12 cellular contexts compared by ENCODE assay signal in genomic region chr13:101916758-101917474, GRCh38.
DNase-seq lines count a peak whose midpoint lies in the region; ATAC-seq and FAIRE-seq lines count a peak whose summit lies in the region.
"Had no signal": no experiment of that assay in that cellular context is flagged by ENCODE, and none has a peak within 500 bp of the region (broad histone marks: within the 10 kb centered on the region; RNA-seq: fewer than 3 reads in every experiment).

No MANE protein-coding gene starts in this region.

- WGBS in small intestine, 3 donors = 2 to 8% (median 7%) methylated on average over 27 to 74 of the region's 74 CpGs

- peak overlapping the region; percentile 24 to 66 for H3K4me3 ChIP-seq in stomach smooth muscle (ENCODE audit: low read length in 2 of 2)
- H3K4me3 ChIP-seq in small intestine (ENCODE audit: low read depth in 1 of 2, low read length in 2 of 2) = no peak overlapping the region

- H3K27ac ChIP-seq in stomach smooth muscle (ENCODE audit: low read length) = no peak overlapping the region
- H3K27ac ChIP-seq in small intestine (ENCODE audit: low read depth in 1 of 2, low read length in 1 of 2) = no peak overlapping the region

- no peaks in the 10 kb centered on the region for H3K36me3 ChIP-seq in stomach smooth muscle (ENCODE audit: control insufficient read depth in 2 of 2, insufficient read depth in 2 of 2, low read length in 2 of 2)
- no peaks in the 10 kb centered on the region for H3K36me3 ChIP-seq in small intestine (ENCODE audit: control insufficient read depth in 2 of 2, insufficient read depth in 2 of 2, low read length in 2 of 2)

- no peaks in the 10 kb centered on the region for H3K9me3 ChIP-seq in stomach smooth muscle (ENCODE audit: control insufficient read depth in 2 of 2, low read length in 2 of 2)
- H3K9me3 ChIP-seq in small intestine (ENCODE audit: control insufficient read depth, low read depth) = no peaks in the 10 kb centered on the region

- no peak for FAIRE-seq in small intestine (lab: Jason Lieb, UNC)

- DNase-seq in NCI-H2081 (lab: John Stamatoyannopoulos, UW) (peak; percentile 46 to 51), NCI-H2081 treated with DMSO at 0.1 percent for 48 hours (lab: John Stamatoyannopoulos, UW) (no peak), astrocyte of the hippocampus (ENCODE audit: low read depth, low spot score) (peak; percentile 33), iPS-NIHi7 (ENCODE audit: extremely low spot score) (peak; percentile 15), small intestine (no peak)
- DNase-seq: activated CD4-positive, CD25-positive, alpha-beta regulatory T cell; activated effector memory CD4-positive, alpha-beta T cell treated with Interleukin-2 at 50 U/mL for 16 hours; effector memory CD8-positive, alpha-beta T cell; PC-3 had no signal

- no peak for ATAC-seq in GM19328 (IDR thresholded peaks at IDR 0.05; ENCODE audit: unreplicated experiment)
- ATAC-seq in HG03354 (IDR thresholded peaks at IDR 0.05; ENCODE audit: poor library complexity, severe bottlenecking, unreplicated experiment) = no peak
- ATAC-seq: effector memory CD8-positive, alpha-beta T cell; PC-3 had no signal

- H3K4me1 ChIP-seq in stomach smooth muscle (ENCODE audit: control insufficient read depth, insufficient read depth, low read length) = peaks cover 17% of the 10 kb centered on the region
- no peaks in the 10 kb centered on the region for H3K4me1 ChIP-seq in small intestine (ENCODE audit: control insufficient read depth in 2 of 2, insufficient read depth in 1 of 2, low read depth in 1 of 2, low read length in 1 of 2)

- H3K27me3 ChIP-seq in stomach smooth muscle (ENCODE audit: control insufficient read depth in 1 of 2, insufficient read depth in 2 of 2, low read length in 2 of 2) (peaks cover 36 to 56% of the 10 kb centered on the region in 2 donors), small intestine (ENCODE audit: control insufficient read depth in 2 of 2, insufficient read depth in 2 of 2, low read length in 2 of 2) (peaks cover 17 to 27% of the 10 kb centered on the region in 2 donors)

- H3K9ac ChIP-seq in stomach smooth muscle (ENCODE audit: low read length in 2 of 2) = no peak overlapping the region

Comparison
In these comparisons a context has a peak if more than half of its experiments do, and no peak if none do; other contexts are left out.
1. DNase-seq: peak in NCI-H2081 (2 of 2), astrocyte of the hippocampus (single experiment) and iPS-NIHi7 (single experiment); none in NCI-H2081 treated with DMSO at 0.1 percent for 48 hours (single experiment) and small intestine (single experiment).
2. H3K4me3 ChIP-seq: peak in stomach smooth muscle (2 of 2); none in small intestine (0 of 2).